ENCODE assay signal across 1 cellular context in genomic region chr12:6450869-6451347, GRCh38.
TF ChIP-seq lines count a peak whose summit lies in the region.

No MANE protein-coding gene starts in this region.

TF ChIP-seq in A549, 52 proteins besides CTCF, POLR2A, EP300 and RAD21 (continued from another document):
- TF ChIP-seq ATOH8 (CRISPR knock-in tag; IDR thresholded peaks at IDR 0.05; ENCODE audit: low read depth), result no peak
- TF ChIP-seq JUN (IDR thresholded peaks at IDR 0.05), result no peak
- TF ChIP-seq HMGXB4 (CRISPR knock-in tag; IDR thresholded peaks at IDR 0.05; ENCODE audit: borderline replicate concordance), result no peak
- no peak for TF ChIP-seq MYC (IDR thresholded peaks at IDR 0.05; ENCODE audit: borderline replicate concordance, low read length)
- no peak for TF ChIP-seq ZNF302 (CRISPR knock-in tag; IDR thresholded peaks at IDR 0.05)
- TF ChIP-seq E2F6 (IDR thresholded peaks at IDR 0.05; ENCODE audit: borderline replicate concordance, low read depth), result no peak
- no peak for TF ChIP-seq BCL3 (IDR thresholded peaks at IDR 0.05)
